22 cellular contexts compared by ENCODE assay signal in the genomic region with DNA sequence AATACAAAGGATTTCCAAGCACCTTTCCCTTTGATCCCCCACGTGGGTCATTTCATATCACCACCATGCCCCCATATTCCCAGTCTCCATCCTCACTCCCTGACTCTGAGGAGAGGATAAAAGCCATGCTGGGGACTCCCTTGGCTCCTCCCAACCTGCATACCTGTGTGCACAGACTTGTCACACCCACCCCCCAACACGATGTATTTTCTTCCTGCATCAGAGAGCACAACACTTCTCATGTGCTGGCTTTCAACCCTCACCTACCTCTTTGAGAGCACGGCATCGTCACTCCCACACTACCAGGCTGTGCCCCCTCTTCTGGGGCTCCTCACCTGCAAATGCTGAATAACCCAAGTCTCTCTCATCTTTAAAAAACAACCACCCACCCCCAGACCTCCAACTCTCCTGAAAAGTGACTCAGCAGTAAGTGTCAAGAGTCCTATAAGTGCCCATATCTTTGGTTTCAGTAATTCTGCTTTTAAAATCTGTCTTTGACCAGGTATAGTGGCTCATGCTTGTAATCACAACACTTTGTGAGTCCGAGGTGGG.
"Had no signal": no experiment of that assay in that cellular context is flagged by ENCODE, and none has a peak within 500 bp of the region (broad histone marks: within the 10 kb centered on the region; RNA-seq: fewer than 3 reads in every experiment).

No MANE protein-coding gene starts in this region.

- H3K4me3 Mint-ChIP-seq: activated CD4-positive, alpha-beta T cell treated with anti-CD3 and anti-CD28 coated beads, Interleukin-2, amount 10 ng/mL, durations not matched to agents 7 days and 5 days; activated CD8-positive, alpha-beta memory T cell treated with anti-CD3 and anti-CD28 coated beads, Interleukin-2, amount 10 ng/mL, durations not matched to agents 7 days and 5 days; activated CD8-positive, alpha-beta T cell treated with anti-CD3 and anti-CD28 coated beads for 36 hours; activated naive CD4-positive, alpha-beta T cell treated with anti-CD3 and anti-CD28 coated beads, Interleukin-2, amount 10 ng/mL, durations not matched to agents 7 days and 5 days; immature natural killer cell; neural progenitor cell; stimulated activated naive CD8-positive, alpha-beta T cell treated with anti-CD3 and anti-CD28 coated beads, Interleukin-15, Interleukin-2, amounts not matched to agents 100 ng/mL and 50 ng/mL, for 24 hours had no signal

- H3K4me3 ChIP-seq: heart right ventricle, left ventricle myocardium inferior, neural progenitor cell, spleen, tibial nerve, uterus had no signal

- H3K4me2 ChIP-seq: neural progenitor cell had no signal

- H3K27ac ChIP-seq: epithelial cell of prostate, heart right ventricle, left ventricle myocardium inferior, neural progenitor cell, spleen, tibial nerve, uterus, WERI-Rb-1 had no signal

- H3K9ac ChIP-seq: neural progenitor cell had no signal

- H2AFZ ChIP-seq: neural progenitor cell had no signal

- H3K27me3 Mint-ChIP-seq: activated CD4-positive, alpha-beta T cell treated with anti-CD3 and anti-CD28 coated beads, Interleukin-2, amount 10 ng/mL, durations not matched to agents 7 days and 5 days; activated CD8-positive, alpha-beta memory T cell treated with anti-CD3 and anti-CD28 coated beads, Interleukin-2, amount 10 ng/mL, durations not matched to agents 7 days and 5 days; activated CD8-positive, alpha-beta T cell treated with anti-CD3 and anti-CD28 coated beads for 36 hours; activated naive CD4-positive, alpha-beta T cell treated with anti-CD3 and anti-CD28 coated beads, Interleukin-2, amount 10 ng/mL, durations not matched to agents 7 days and 5 days; progenitor cell of endocrine pancreas; stimulated activated naive CD8-positive, alpha-beta T cell treated with anti-CD3 and anti-CD28 coated beads, Interleukin-15, Interleukin-2, amounts not matched to agents 100 ng/mL and 50 ng/mL, for 24 hours had no signal

- H3K36me3 ChIP-seq: heart right ventricle, left ventricle myocardium inferior, neural progenitor cell, tibial nerve, uterus, WERI-Rb-1 had no signal

- H3K36me3 Mint-ChIP-seq: activated naive CD4-positive, alpha-beta T cell treated with anti-CD3 and anti-CD28 coated beads, Interleukin-2, amount 10 ng/mL, durations not matched to agents 7 days and 5 days; neural progenitor cell had no signal

- H3K4me1 ChIP-seq: heart right ventricle, left ventricle myocardium inferior, neural progenitor cell, tibial nerve, uterus had no signal

- H3K27ac Mint-ChIP-seq: activated CD4-positive, alpha-beta T cell treated with anti-CD3 and anti-CD28 coated beads, Interleukin-2, amount 10 ng/mL, durations not matched to agents 7 days and 5 days; activated CD8-positive, alpha-beta memory T cell treated with anti-CD3 and anti-CD28 coated beads, Interleukin-2, amount 10 ng/mL, durations not matched to agents 7 days and 5 days; activated CD8-positive, alpha-beta T cell treated with anti-CD3 and anti-CD28 coated beads for 36 hours; activated naive CD4-positive, alpha-beta T cell treated with anti-CD3 and anti-CD28 coated beads, Interleukin-2, amount 10 ng/mL, durations not matched to agents 7 days and 5 days; immature natural killer cell; neural progenitor cell; progenitor cell of endocrine pancreas; stimulated activated naive CD8-positive, alpha-beta T cell treated with anti-CD3 and anti-CD28 coated beads, Interleukin-15, Interleukin-2, amounts not matched to agents 100 ng/mL and 50 ng/mL, for 24 hours had no signal

- H3K9me3 Mint-ChIP-seq: activated CD4-positive, alpha-beta T cell treated with anti-CD3 and anti-CD28 coated beads, Interleukin-2, amount 10 ng/mL, durations not matched to agents 7 days and 5 days; activated CD8-positive, alpha-beta T cell treated with anti-CD3 and anti-CD28 coated beads for 36 hours; activated naive CD4-positive, alpha-beta T cell treated with anti-CD3 and anti-CD28 coated beads, Interleukin-2, amount 10 ng/mL, durations not matched to agents 7 days and 5 days; immature natural killer cell; neural progenitor cell; stimulated activated naive CD8-positive, alpha-beta T cell treated with anti-CD3 and anti-CD28 coated beads, Interleukin-15, Interleukin-2, amounts not matched to agents 100 ng/mL and 50 ng/mL, for 24 hours had no signal

- H3K4me1 Mint-ChIP-seq: activated CD4-positive, alpha-beta T cell treated with anti-CD3 and anti-CD28 coated beads, Interleukin-2, amount 10 ng/mL, durations not matched to agents 7 days and 5 days; activated naive CD4-positive, alpha-beta T cell treated with anti-CD3 and anti-CD28 coated beads, Interleukin-2, amount 10 ng/mL, durations not matched to agents 7 days and 5 days; neural progenitor cell had no signal

- H3K27me3 ChIP-seq: heart right ventricle, neural progenitor cell, spleen, tibial nerve, uterus had no signal

- ATAC-seq: activated CD8-positive, alpha-beta memory T cell treated with anti-CD3 and anti-CD28 coated beads, Interleukin-2, amount 10 ng/mL, durations not matched to agents 7 days and 5 days; activated CD8-positive, alpha-beta T cell treated with anti-CD3 and anti-CD28 coated beads for 36 hours; heart right ventricle had no signal

- H3K9me3 ChIP-seq: heart right ventricle, left ventricle myocardium inferior, spleen, tibial nerve, uterus had no signal

- DNase-seq: activated CD4-positive, alpha-beta T cell treated with anti-CD3 and anti-CD28 coated beads, Interleukin-2, amount 10 ng/mL, durations not matched to agents 7 days and 5 days; activated CD4-positive, CD25-positive, alpha-beta regulatory T cell treated with anti-CD3 and anti-CD28 coated beads, Interleukin-2, amount 50 U/mL, for 72 hours; activated CD8-positive, alpha-beta memory T cell treated with anti-CD3 and anti-CD28 coated beads, Interleukin-2, amount 10 ng/mL, durations not matched to agents 7 days and 5 days; activated CD8-positive, alpha-beta T cell treated with anti-CD3 and anti-CD28 coated beads for 36 hours; activated effector memory CD4-positive, alpha-beta T cell treated with anti-CD3 and anti-CD28 coated beads, Interleukin-2, amount 50 U/mL, for 16 hours; activated naive CD4-positive, alpha-beta T cell treated with anti-CD3 and anti-CD28 coated beads, Interleukin-2, amount 10 ng/mL, durations not matched to agents 7 days and 5 days; activated T-cell treated with anti-CD3 and anti-CD28 coated beads for 4 hours; amygdala; cortex of kidney; heart right ventricle; immature natural killer cell; left ventricle myocardium inferior; spleen; stimulated activated CD4-positive, alpha-beta T cell treated with anti-CD3 and anti-CD28 coated beads, Interleukin-4, amount 100 ng/mL, for 1 hour; substantia nigra; uterus; WERI-Rb-1 had no signal
